16 cellular contexts compared by ENCODE assay signal in genomic region chr6:87825865-87826264, GRCh38.
A peak's percentile ranks its signal among the peaks of the same experiment; 100 is the strongest.
DNase-seq lines count a peak whose midpoint lies in the region; ATAC-seq and TF ChIP-seq lines count a peak whose summit lies in the region.
"Had no signal": no experiment of that assay in that cellular context is flagged by ENCODE, and none has a peak within 500 bp of the region (broad histone marks: within the 10 kb centered on the region; RNA-seq: fewer than 3 reads in every experiment).

No MANE protein-coding gene starts in this region.

- peaks cover 15% of the 10 kb centered on the region for H3K4me1 Mint-ChIP-seq in activated naive CD8-positive, alpha-beta T cell treated with anti-CD3 and anti-CD28 coated beads, Interleukin-2, amount 50 U/mL, for 24 hours
- H3K4me1 Mint-ChIP-seq in activated naive CD8-positive, alpha-beta T cell treated with anti-CD3 and anti-CD28 coated beads for 36 hours: peaks cover 8% of the 10 kb centered on the region
- H3K4me1 Mint-ChIP-seq: activated naive CD8-positive, alpha-beta T cell treated with anti-CD3 and anti-CD28 coated beads, Interleukin-2, amount 10 ng/mL, durations not matched to agents 7 days and 5 days had no signal

- WGBS in upper lobe of left lung, 2 donors: 32 to 36% methylated on average over 2 of the region's 2 CpGs

- no peaks in the 10 kb centered on the region for H3K36me3 Mint-ChIP-seq in activated naive CD8-positive, alpha-beta T cell treated with anti-CD3 and anti-CD28 coated beads, Interleukin-2, amount 50 U/mL, for 24 hours (ENCODE audit: low read depth)
- H3K36me3 Mint-ChIP-seq in activated naive CD8-positive, alpha-beta T cell treated with anti-CD3 and anti-CD28 coated beads for 36 hours: no peaks in the 10 kb centered on the region
- H3K36me3 Mint-ChIP-seq: activated naive CD8-positive, alpha-beta T cell treated with anti-CD3 and anti-CD28 coated beads, Interleukin-2, amount 10 ng/mL, durations not matched to agents 7 days and 5 days had no signal

- no peak for DNase-seq in activated naive CD8-positive, alpha-beta T cell treated with anti-CD3 and anti-CD28 coated beads, Interleukin-2, amount 50 U/mL, for 24 hours
- no peak for DNase-seq in activated naive CD8-positive, alpha-beta T cell treated with anti-CD3 and anti-CD28 coated beads for 36 hours
- peak; percentile 1 to 16 for DNase-seq in dermis microvascular lymphatic vessel endothelial cell (ENCODE audit: low read depth in 2 of 2)
- no peak for DNase-seq in upper lobe of left lung
- no peak for DNase-seq in activated CD8-positive, alpha-beta memory T cell treated with anti-CD3 and anti-CD28 coated beads, Interleukin-2, amount 50 U/mL, for 48 hours
- DNase-seq in NCI-H526 treated with DMSO at 0.1 percent for 48 hours (lab: John Stamatoyannopoulos, UW): no peak
- DNase-seq: activated CD4-positive, alpha-beta T cell treated with anti-CD3 and anti-CD28 coated beads, Interleukin-2, amount 10 ng/mL, durations not matched to agents 7 days and 5 days; activated naive CD8-positive, alpha-beta T cell treated with anti-CD3 and anti-CD28 coated beads, Interleukin-2, amount 10 ng/mL, durations not matched to agents 7 days and 5 days; cortex of kidney; gastrocnemius medialis; H7; NCI-H748 treated with DMSO at 0.1 percent for 48 hours; stimulated activated CD4-positive, alpha-beta T cell treated with anti-CD3 and anti-CD28 coated beads, Interleukin-4, amount 100 ng/mL, for 1 hour had no signal

- TF ChIP-seq CTCF in upper lobe of left lung (IDR thresholded peaks at IDR 0.05): no peak

- no peak for TF ChIP-seq EP300 in upper lobe of left lung (IDR thresholded peaks at IDR 0.05)

- H3K27me3 Mint-ChIP-seq in activated naive CD8-positive, alpha-beta T cell treated with anti-CD3 and anti-CD28 coated beads, Interleukin-2, amount 50 U/mL, for 24 hours: no peaks in the 10 kb centered on the region
- H3K27me3 Mint-ChIP-seq in activated naive CD8-positive, alpha-beta T cell treated with anti-CD3 and anti-CD28 coated beads for 36 hours: peaks cover 4% of the 10 kb centered on the region
- H3K27me3 Mint-ChIP-seq: activated CD4-positive, alpha-beta T cell treated with anti-CD3 and anti-CD28 coated beads, Interleukin-2, amount 10 ng/mL, durations not matched to agents 7 days and 5 days had no signal

- H3K4me3 ChIP-seq in upper lobe of left lung: no peak overlapping the region
- H3K4me3 ChIP-seq: gastrocnemius medialis had no signal

- H3K4me1 ChIP-seq in upper lobe of left lung: peaks cover 0 to 10% (median 3%) of the 10 kb centered on the region in 4 donors
- H3K4me1 ChIP-seq: gastrocnemius medialis had no signal

- H3K27ac ChIP-seq in upper lobe of left lung: peak overlapping the region in 2 of 4 donors; percentile 19 to 72

- no peaks in the 10 kb centered on the region for H3K27me3 ChIP-seq in upper lobe of left lung
- H3K27me3 ChIP-seq: gastrocnemius medialis had no signal

- peak; percentile 68 for ATAC-seq in activated naive CD8-positive, alpha-beta T cell treated with anti-CD3 and anti-CD28 coated beads, Interleukin-2, amount 50 U/mL, for 24 hours
- ATAC-seq in HG03378 (IDR thresholded peaks at IDR 0.05; ENCODE audit: unreplicated experiment): peak; percentile 75
- ATAC-seq in upper lobe of left lung (ENCODE audit: low FRiP score in 2 of 2): peak; percentile 43 to 79
- ATAC-seq in GM21423 (IDR thresholded peaks at IDR 0.05; ENCODE audit: unreplicated experiment): no peak
- ATAC-seq: SK-N-SH treated with all-trans-retinoic acid at 6 μM for 48 hours had no signal

- TF ChIP-seq POLR2A in upper lobe of left lung (IDR thresholded peaks at IDR 0.05): no peak

- H3K9me3 ChIP-seq in upper lobe of left lung: no peaks in the 10 kb centered on the region
- H3K9me3 ChIP-seq: gastrocnemius medialis had no signal

- no peak overlapping the region for H3K27ac Mint-ChIP-seq in activated naive CD8-positive, alpha-beta T cell treated with anti-CD3 and anti-CD28 coated beads, Interleukin-2, amount 50 U/mL, for 24 hours
- no peak overlapping the region for H3K27ac Mint-ChIP-seq in activated naive CD8-positive, alpha-beta T cell treated with anti-CD3 and anti-CD28 coated beads for 36 hours
- H3K27ac Mint-ChIP-seq: activated CD4-positive, alpha-beta T cell treated with anti-CD3 and anti-CD28 coated beads, Interleukin-2, amount 10 ng/mL, durations not matched to agents 7 days and 5 days; activated naive CD8-positive, alpha-beta T cell treated with anti-CD3 and anti-CD28 coated beads, Interleukin-2, amount 10 ng/mL, durations not matched to agents 7 days and 5 days had no signal

- no peak overlapping the region for H3K4me3 Mint-ChIP-seq in activated naive CD8-positive, alpha-beta T cell treated with anti-CD3 and anti-CD28 coated beads, Interleukin-2, amount 50 U/mL, for 24 hours
- no peak overlapping the region for H3K4me3 Mint-ChIP-seq in activated naive CD8-positive, alpha-beta T cell treated with anti-CD3 and anti-CD28 coated beads for 36 hours
- H3K4me3 Mint-ChIP-seq: activated CD4-positive, alpha-beta T cell treated with anti-CD3 and anti-CD28 coated beads, Interleukin-2, amount 10 ng/mL, durations not matched to agents 7 days and 5 days; activated naive CD8-positive, alpha-beta T cell treated with anti-CD3 and anti-CD28 coated beads, Interleukin-2, amount 10 ng/mL, durations not matched to agents 7 days and 5 days had no signal

- no peaks in the 10 kb centered on the region for H3K9me3 Mint-ChIP-seq in activated naive CD8-positive, alpha-beta T cell treated with anti-CD3 and anti-CD28 coated beads, Interleukin-2, amount 50 U/mL, for 24 hours
- H3K9me3 Mint-ChIP-seq in activated naive CD8-positive, alpha-beta T cell treated with anti-CD3 and anti-CD28 coated beads for 36 hours: no peaks in the 10 kb centered on the region
- H3K9me3 Mint-ChIP-seq: activated CD4-positive, alpha-beta T cell treated with anti-CD3 and anti-CD28 coated beads, Interleukin-2, amount 10 ng/mL, durations not matched to agents 7 days and 5 days; activated naive CD8-positive, alpha-beta T cell treated with anti-CD3 and anti-CD28 coated beads, Interleukin-2, amount 10 ng/mL, durations not matched to agents 7 days and 5 days had no signal

- H3K36me3 ChIP-seq in upper lobe of left lung: no peaks in the 10 kb centered on the region
- H3K36me3 ChIP-seq: gastrocnemius medialis had no signal

Comparison
In these comparisons a context has a peak if more than half of its experiments do, and no peak if none do; other contexts are left out.
1. DNase-seq: peak in dermis microvascular lymphatic vessel endothelial cell (2 of 2); none in activated naive CD8-positive, alpha-beta T cell treated with anti-CD3 and anti-CD28 coated beads, Interleukin-2, amount 50 U/mL, for 24 hours (single experiment), activated naive CD8-positive, alpha-beta T cell treated with anti-CD3 and anti-CD28 coated beads for 36 hours (single experiment), upper lobe of left lung (0 of 2), activated CD8-positive, alpha-beta memory T cell treated with anti-CD3 and anti-CD28 coated beads, Interleukin-2, amount 50 U/mL, for 48 hours (single experiment) and NCI-H526 treated with DMSO at 0.1 percent for 48 hours (single experiment).